ENCODE assay signal across 15 cellular contexts in the genomic region with DNA sequence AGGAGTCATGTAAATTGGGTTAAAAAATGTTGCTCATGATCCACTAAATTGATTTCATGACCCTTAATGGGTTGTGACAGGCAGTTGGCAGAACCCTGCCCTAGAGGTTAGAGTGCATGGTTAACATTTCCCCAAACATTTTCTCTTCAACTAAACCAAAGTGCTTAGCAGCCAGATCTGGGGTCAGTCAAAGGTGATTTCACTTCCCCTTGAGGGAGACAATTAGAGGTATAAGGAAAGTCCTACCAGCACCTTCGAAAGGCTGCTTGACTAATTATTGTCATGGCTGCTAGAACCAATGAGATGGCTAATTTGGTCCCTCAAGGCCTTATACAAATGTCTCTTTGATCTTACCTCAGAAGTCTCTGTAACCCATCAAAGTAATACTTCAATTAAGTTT. TPM values are rescaled to one million over a fixed set of nuclear protein-coding genes. Genes with fewer than 3 reads are reported as not detected.
DNase-seq lines count a peak whose midpoint lies in the region; ATAC-seq and TF ChIP-seq lines count a peak whose summit lies in the region.
"Had no signal": no experiment of that assay in that cellular context is flagged by ENCODE, and none has a peak within 500 bp of the region (broad histone marks: within the 10 kb centered on the region; RNA-seq: fewer than 3 reads in every experiment).

No MANE protein-coding gene starts in this region.

- H3K9me3 ChIP-seq in Karpas-422 (ENCODE audit: low read length) (no peaks in the 10 kb centered on the region), right cardiac atrium (ENCODE audit: control insufficient read depth, low read length) (no peaks in the 10 kb centered on the region)
- H3K9me3 ChIP-seq: neutrophil, testis had no signal

- TF ChIP-seq CTCF in GM13976 (IDR thresholded peaks at IDR 0.05; ENCODE audit: borderline replicate concordance, control extremely low read depth, extremely low read depth, insufficient read depth, missing control alignments), result no peak

- peak; percentile 84 for ATAC-seq in GM19463 (IDR thresholded peaks at IDR 0.05; ENCODE audit: unreplicated experiment)
- ATAC-seq in HG02938 (IDR thresholded peaks at IDR 0.05; ENCODE audit: unreplicated experiment), result peak; percentile 90
- ATAC-seq in right cardiac atrium, result no peak

- H3K4me2 ChIP-seq in Karpas-422 (ENCODE audit: low read depth, low read length, poor library complexity, severe bottlenecking), result no peak overlapping the region

- H3K9me2 ChIP-seq in Karpas-422 (replicated peaks; ENCODE audit: insufficient read depth, low read length), result no peaks in the 10 kb centered on the region

- WGBS in right cardiac atrium, result 83% methylated on average over 1 of the region's 1 CpG

- H3K27ac ChIP-seq in Karpas-422 (ENCODE audit: low read length) (no peak overlapping the region), right cardiac atrium (ENCODE audit: low read length) (no peak overlapping the region)
- H3K27ac ChIP-seq: epithelial cell of prostate, neutrophil, testis had no signal

- in situ Hi-C loops in GM13976 (cut with MboI; ENCODE audit: low sequenced_read_pairs, unreplicated experiment), result loop anchor here (10.0 kb wide), 1 partner anchor 95 kb away; no protein-coding TSS in a partner anchor

- intact Hi-C loops in right cardiac atrium (cut with DNase I), result loop anchor here in 2 of 4 donors (10.0 kb wide), 2 partner anchors 75 to 105 kb away; no protein-coding TSS in a partner anchor

- H3K9ac ChIP-seq in Karpas-422 (ENCODE audit: low read length), result no peak overlapping the region

- no peaks in the 10 kb centered on the region for H4K20me1 ChIP-seq in Karpas-422 (ENCODE audit: insufficient read depth, low read depth, low read length)

- H3K79me2 ChIP-seq in Karpas-422 (ENCODE audit: low read length), result no peaks in the 10 kb centered on the region

- H3K4me1 ChIP-seq in Karpas-422 (ENCODE audit: low read length) (no peaks in the 10 kb centered on the region), right cardiac atrium (ENCODE audit: control insufficient read depth, insufficient read depth, low read length) (no peaks in the 10 kb centered on the region)
- H3K4me1 ChIP-seq: testis had no signal

- H3K4me3 ChIP-seq in Karpas-422 (ENCODE audit: low read length) (no peak overlapping the region), right cardiac atrium (ENCODE audit: low read length) (no peak overlapping the region)
- H3K4me3 ChIP-seq: testis had no signal

- H2AFZ ChIP-seq in Karpas-422 (ENCODE audit: low read length), result no peak overlapping the region

- DNase-seq in GM13976 (ENCODE audit: low spot score), result peak; percentile 47
- peak; percentile 48 for DNase-seq in Karpas-422
- no peak for DNase-seq in activated CD4-positive, CD25-positive, alpha-beta regulatory T cell treated with anti-CD3 and anti-CD28 coated beads, Interleukin-2, amount 50 U/mL, for 72 hours
- DNase-seq in NCI-H2081 (lab: John Stamatoyannopoulos, UW), result no peak
- DNase-seq in right cardiac atrium, result no peak
- no peak for DNase-seq in effector CD8-positive, alpha-beta T cell (lab: John Stamatoyannopoulos, UW)
- DNase-seq: activated CD4-positive, alpha-beta memory T cell treated with anti-CD3 and anti-CD28 coated beads for 36 hours; NCI-H2029; SHP77 treated with DMSO at 0.1 percent for 48 hours; stimulated activated CD4-positive, alpha-beta T cell treated with anti-CD3 and anti-CD28 coated beads, Interleukin-2, amount 100 ng/mL, for 24 hours; testis had no signal

- H3K27me3 ChIP-seq in Karpas-422 (ENCODE audit: low read length), result no peaks in the 10 kb centered on the region
- H3K27me3 ChIP-seq in right cardiac atrium (ENCODE audit: control insufficient read depth, insufficient read depth), result no peaks in the 10 kb centered on the region
- H3K27me3 ChIP-seq: neutrophil, testis had no signal

- H3K36me3 ChIP-seq in Karpas-422 (ENCODE audit: insufficient read depth, low read length), result no peaks in the 10 kb centered on the region
- H3K36me3 ChIP-seq: neutrophil had no signal

RNA-seq across cellular contexts. Expression of gene INTS6L, which starts 30.9 kb away (rescaled TPM):
- total RNA-seq in Karpas-422 (2014; rRNA removed; shearing (Covaris generic); ENCODE audit: low replicate concordance), result 17.7 and 31.1 TPM in 2 replicates
- total RNA-seq in right cardiac atrium, result 10 to 100 TPM in 2 of 4 donors, 1 to 10 TPM in 2; 9.3 to 11.4 (median 10.6) TPM
- polyA plus RNA-seq in right cardiac atrium, result 6.8 TPM

Comparison
In these comparisons a context has a peak if more than half of its experiments do, and no peak if none do; other contexts are left out.
1. DNase-seq: peak in GM13976 (single experiment) and Karpas-422 (single experiment); none in activated CD4-positive, CD25-positive, alpha-beta regulatory T cell treated with anti-CD3 and anti-CD28 coated beads, Interleukin-2, amount 50 U/mL, for 72 hours (single experiment), NCI-H2081 (0 of 2), right cardiac atrium (0 of 3) and effector CD8-positive, alpha-beta T cell (single experiment).
2. ATAC-seq: peak in GM19463 (single experiment) and HG02938 (single experiment); none in right cardiac atrium (0 of 2).